Comparison of ENCODE assay signal across 26 cellular contexts in the genomic region with DNA sequence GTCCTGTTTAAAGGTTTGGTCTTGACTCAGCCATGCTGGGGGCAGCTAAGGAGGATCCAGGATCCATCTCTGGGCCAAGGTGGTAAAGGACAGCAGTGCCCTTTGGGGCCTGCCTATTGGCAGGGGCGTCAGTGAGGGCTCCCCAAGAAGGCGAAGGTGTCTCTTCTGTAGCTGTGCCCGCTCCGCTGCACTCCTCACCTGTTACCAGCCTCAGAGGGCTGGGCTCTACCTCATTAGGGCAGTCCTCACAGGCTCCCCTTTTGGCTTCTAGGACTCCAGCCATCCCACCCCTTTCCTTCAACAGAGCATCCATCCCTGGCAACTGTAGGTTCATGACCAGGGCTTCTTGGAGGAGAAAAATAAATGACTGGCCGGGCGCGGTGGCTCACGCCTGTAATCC. TPM values are rescaled to one million over a fixed set of nuclear protein-coding genes. Genes with fewer than 3 reads are reported as not detected.
A peak's percentile ranks its signal among the peaks of the same experiment; 100 is the strongest.
DNase-seq lines count a peak whose midpoint lies in the region; TF ChIP-seq lines count a peak whose summit lies in the region.
"Had no signal": no experiment of that assay in that cellular context is flagged by ENCODE, and none has a peak within 500 bp of the region (broad histone marks: within the 10 kb centered on the region; RNA-seq: fewer than 3 reads in every experiment).

No MANE protein-coding gene starts in this region.

- H3K9me3 Mint-ChIP-seq in progenitor cell of endocrine pancreas (ENCODE audit: low read depth): no peaks in the 10 kb centered on the region
- H3K9me3 Mint-ChIP-seq: CD4-positive, alpha-beta T cell; T-helper 1 cell treated with Interleukin-12 subunit alpha and Interleukin-12 subunit beta and Interleukin-4 antibody, amounts not matched to agents 30 μg/mL and 1 μg/mL, for 36 hours had no signal

- H3K4me1 ChIP-seq in BLaER1 treated with 17β-estradiol and CSF1 and Interleukin-3, amounts not matched to agents 10 nM and 100 nM: peaks cover 12 to 31% (median 24%) of the 10 kb centered on the region in 10 experiments
- H3K4me1 ChIP-seq in HUES48 (ENCODE audit: control insufficient read depth, insufficient read depth, low read length): no peaks in the 10 kb centered on the region

- peak overlapping the region; percentile 79 for H3K27ac Mint-ChIP-seq in progenitor cell of endocrine pancreas
- H3K27ac Mint-ChIP-seq: activated naive CD8-positive, alpha-beta T cell; CD4-positive, alpha-beta T cell; T-helper 1 cell treated with Interleukin-12 subunit alpha and Interleukin-12 subunit beta and Interleukin-4 antibody, amounts not matched to agents 30 μg/mL and 1 μg/mL, for 36 hours had no signal

- TF ChIP-seq CTCF in progenitor cell of endocrine pancreas (IDR thresholded peaks at IDR 0.05; ENCODE audit: unreplicated experiment): no peak

- peaks cover 35 to 50% (median 40%) of the 10 kb centered on the region in 11 experiments for H3K36me3 ChIP-seq in BLaER1 treated with 17β-estradiol and CSF1 and Interleukin-3, amounts not matched to agents 10 nM and 100 nM
- H3K36me3 ChIP-seq in HUES48 (ENCODE audit: control insufficient read depth, insufficient read depth, low read length): peaks cover 19% of the 10 kb centered on the region

- peaks cover 4% of the 10 kb centered on the region for H3K36me3 Mint-ChIP-seq in progenitor cell of endocrine pancreas (ENCODE audit: insufficient read depth)

- H3K4me2 ChIP-seq in BLaER1 treated with 17β-estradiol and CSF1 and Interleukin-3, amounts not matched to agents 10 nM and 100 nM: peak overlapping the region in 9 of 11 experiments; percentile 27 to 57 (median 50); a peak in 6 of 22 replicates
- H3K4me2 ChIP-seq: SK-N-SH had no signal

- H4K20me1 ChIP-seq in BLaER1 treated with 17β-estradiol and CSF1 and Interleukin-3, amounts not matched to agents 10 nM and 100 nM: peaks cover 0 to 2% (median 0%) of the 10 kb centered on the region in 11 experiments; a peak in 1 of 22 replicates

- in situ Hi-C loops in KBM-7 (cut with MboI; ENCODE audit: low pct_unique_long_range_greater_than_20kb, low sequenced_read_pairs): no loop called here

- H3K4me1 Mint-ChIP-seq in progenitor cell of endocrine pancreas (ENCODE audit: low read depth): peaks cover 16% of the 10 kb centered on the region

- H3K27ac ChIP-seq in BLaER1 treated with 17β-estradiol and CSF1 and Interleukin-3, amounts not matched to agents 10 nM and 100 nM: no peak overlapping the region
- H3K27ac ChIP-seq in HUES48 (ENCODE audit: low read depth, low read length): peak overlapping the region; percentile 40
- peak overlapping the region; percentile 20 for H3K27ac ChIP-seq in epithelial cell of prostate
- H3K27ac ChIP-seq: neutrophil, tibial nerve had no signal

- DNase-seq in epithelial cell of prostate (ENCODE audit: low read depth, low spot score) (no peak), progenitor cell of endocrine pancreas (ENCODE audit: low spot score, unreplicated experiment) (no peak), Ammon's horn (ENCODE audit: low spot score) (no peak), KBM-7 (no peak)
- no peak for DNase-seq in stimulated activated CD4-positive, alpha-beta T cell treated with anti-CD3 and anti-CD28 coated beads, Interleukin-4, amount 100 ng/mL, for 24 hours
- DNase-seq: activated CD4-positive, alpha-beta T cell treated with anti-CD3 and anti-CD28 coated beads for 1 hour; activated T-cell treated with anti-CD3 and anti-CD28 coated beads for 4 hours; CD4-positive, alpha-beta T cell; hypothalamus; NCI-H1092 treated with DMSO at 0.1 percent for 48 hours; NCI-H187 treated with DMSO at 0.1 percent for 48 hours; NCI-H524 treated with DMSO at 0.1 percent for 48 hours; NK-92 treated with Interleukin-12 subunit alpha and Interleukin-12 subunit beta, amount 100 ng/mL, for 24 hours; SK-N-SH; stimulated activated CD4-positive, alpha-beta T cell treated with anti-CD3 and anti-CD28 coated beads, Interleukin-4, amount 100 ng/mL, for 1 hour had no signal

- H3K27me3 Mint-ChIP-seq in progenitor cell of endocrine pancreas: no peaks in the 10 kb centered on the region
- H3K27me3 Mint-ChIP-seq: activated naive CD8-positive, alpha-beta T cell; CD4-positive, alpha-beta T cell had no signal

- no peak overlapping the region for H3K4me3 ChIP-seq in BLaER1 treated with 17β-estradiol and CSF1 and Interleukin-3, amounts not matched to agents 10 nM and 100 nM
- no peak overlapping the region for H3K4me3 ChIP-seq in HUES48 (ENCODE audit: low read depth, low read length)
- H3K4me3 ChIP-seq: breast epithelium, tibial nerve had no signal

- no peaks in the 10 kb centered on the region for H3K27me3 ChIP-seq in BLaER1 treated with 17β-estradiol and CSF1 and Interleukin-3, amounts not matched to agents 10 nM and 100 nM
- no peaks in the 10 kb centered on the region for H3K27me3 ChIP-seq in HUES48 (ENCODE audit: control insufficient read depth, insufficient read depth, low read length)
- H3K27me3 ChIP-seq: breast epithelium, neutrophil, tibial nerve had no signal

- no peaks in the 10 kb centered on the region for H3K9me3 ChIP-seq in BLaER1 treated with 17β-estradiol and CSF1 and Interleukin-3, amounts not matched to agents 10 nM and 100 nM (replicated peaks in 1 of 11)
- H3K9me3 ChIP-seq in HUES48 (ENCODE audit: control insufficient read depth, insufficient read depth, low read length): no peaks in the 10 kb centered on the region
- H3K9me3 ChIP-seq: breast epithelium, neutrophil, SK-N-SH, tibial nerve had no signal

- 0 out of 22 replicates have a peak overlapping the region, but pooled peaks of 1 of the 11 experiments have one; percentile 4 for H3K9ac ChIP-seq in BLaER1 treated with 17β-estradiol and CSF1 and Interleukin-3, amounts not matched to agents 10 nM and 100 nM
- no peak overlapping the region for H3K9ac ChIP-seq in HUES48 (ENCODE audit: low read depth, low read length)
- H3K9ac ChIP-seq: SK-N-SH had no signal

- H3K4me3 Mint-ChIP-seq in progenitor cell of endocrine pancreas (ENCODE audit: low read depth): no peak overlapping the region
- H3K4me3 Mint-ChIP-seq: activated naive CD8-positive, alpha-beta T cell; CD4-positive, alpha-beta T cell; T-helper 1 cell treated with Interleukin-12 subunit alpha and Interleukin-12 subunit beta and Interleukin-4 antibody, amounts not matched to agents 30 μg/mL and 1 μg/mL, for 36 hours had no signal

RNA-seq across cellular contexts. Expression of a gene that starts 10.3 kb away (rescaled TPM):
- 6.3 and 7.6 TPM in 2 replicates for total RNA-seq in progenitor cell of endocrine pancreas

RNA-seq across cellular contexts. Expression of a gene that starts 11.2 kb away (rescaled TPM):
- total RNA-seq in progenitor cell of endocrine pancreas: 4.3 and 4.9 TPM in 2 replicates
- total RNA-seq: CD4-positive, alpha-beta T cell; Daoy had no signal

RNA-seq across cellular contexts. Expression of a gene that starts 18.1 kb away (rescaled TPM):
- 172 and 184 TPM in 2 replicates for total RNA-seq in progenitor cell of endocrine pancreas

RNA-seq across cellular contexts. Expression of a gene that starts 22.2 kb away (rescaled TPM):
- total RNA-seq in progenitor cell of endocrine pancreas: not detected in 2 replicates
- total RNA-seq: CD4-positive, alpha-beta T cell; Daoy; left colon; M059J; myocyte; tibial nerve had no signal

RNA-seq across cellular contexts. Expression of a gene that starts 34.0 kb away (rescaled TPM):
- 0.48 and 0.55 TPM in 2 replicates for total RNA-seq in progenitor cell of endocrine pancreas

Comparison
In these comparisons a context has a peak if more than half of its experiments do, and no peak if none do; other contexts are left out.
1. H3K27ac ChIP-seq: peak in HUES48 (single experiment) and epithelial cell of prostate (single experiment); none in BLaER1 treated with 17β-estradiol and CSF1 and Interleukin-3, amounts not matched to agents 10 nM and 100 nM (0 of 11).